20 cellular contexts compared by ENCODE assay signal in genomic region chr10:11866199-11866925, GRCh38. TPM values are rescaled to one million over a fixed set of nuclear protein-coding genes. Genes with fewer than 3 reads are reported as not detected.
A peak's percentile ranks its signal among the peaks of the same experiment; 100 is the strongest.
DNase-seq lines count a peak whose midpoint lies in the region; ATAC-seq and TF ChIP-seq lines count a peak whose summit lies in the region.
"Had no signal": no experiment of that assay in that cellular context is flagged by ENCODE, and none has a peak within 500 bp of the region (broad histone marks: within the 10 kb centered on the region; RNA-seq: fewer than 3 reads in every experiment).

No MANE protein-coding gene starts in this region.

- H3K4me1 ChIP-seq in H9 (ENCODE audit: insufficient read depth, low read length): no peaks in the 10 kb centered on the region
- peaks cover 0 to 10% (median 4%) of the 10 kb centered on the region in 4 donors for H3K4me1 ChIP-seq in right lobe of liver
- no peaks in the 10 kb centered on the region for H3K4me1 ChIP-seq in breast epithelium
- H3K4me1 ChIP-seq: HAP-1 had no signal

- WGBS in H9 (ENCODE audit: extremely low coverage, insufficient read length, low lambda C conversion rate): no CpG with 5 or more reads among the region's 18 CpGs
- 66% methylated on average over 10 of the region's 18 CpGs for WGBS in right lobe of liver (ENCODE audit: insufficient coverage, low coverage, low lambda C conversion rate, missing lambda C conversion rate)

- H2BK15ac ChIP-seq in H9 (ENCODE audit: low read depth, low read length): no peak overlapping the region

- POLR2A ChIA-PET in RWPE1 (lab: Yijun Ruan, JAX; ENCODE audit: low non-redundant PET): no interaction called here

- H3K36me3 Mint-ChIP-seq in H9 (ENCODE audit: insufficient read depth in 1 of 3, low read depth in 3 of 3) (peaks cover 0 to 9% (median 1%) of the 10 kb centered on the region in 3 experiments; a peak in 4 of 7 replicates), progenitor cell of endocrine pancreas (ENCODE audit: insufficient read depth) (peaks cover 28% of the 10 kb centered on the region)

- no peak for TF ChIP-seq POLR2A in right lobe of liver (IDR thresholded peaks at IDR 0.05)
- TF ChIP-seq POLR2A in breast epithelium (IDR thresholded peaks at IDR 0.05): no peak

- no peak overlapping the region for H2BK12ac ChIP-seq in H9 (ENCODE audit: insufficient read length, low read depth, low read length)

- no peak overlapping the region for H3K14ac ChIP-seq in H9 (ENCODE audit: insufficient read depth, low read length)

- no peak overlapping the region for H3T11ph ChIP-seq in H9 (ENCODE audit: low read length)

- intact Hi-C loops in right lobe of liver (cut with DNase I): no loop called here
- intact Hi-C loops in breast epithelium (cut with DNase I; ENCODE audit: low total_unique reads): no loop called here

- H3K79me1 ChIP-seq in H9 (ENCODE audit: insufficient read depth, low read depth, low read length, poor library complexity, severe bottlenecking): no peaks in the 10 kb centered on the region

- H3K4me3 Mint-ChIP-seq in H9 (no peak overlapping the region), progenitor cell of endocrine pancreas (ENCODE audit: low read depth) (no peak overlapping the region)

- H3K4me3 ChIP-seq in right lobe of liver (no peak overlapping the region), breast epithelium (no peak overlapping the region)
- H3K4me3 ChIP-seq: HAP-1 had no signal

- no peak overlapping the region for H4K8ac ChIP-seq in H9 (replicated peaks; ENCODE audit: insufficient read length, low read depth, low read length)

- H3K27me3 Mint-ChIP-seq in H9 (ENCODE audit: low read depth) (no peaks in the 10 kb centered on the region), progenitor cell of endocrine pancreas (no peaks in the 10 kb centered on the region)

- no peaks in the 10 kb centered on the region for H3K23me2 ChIP-seq in H9 (ENCODE audit: insufficient read length, low read depth, low read length, poor library complexity, severe bottlenecking)

- H3K4me2 ChIP-seq in H9 (ENCODE audit: insufficient read depth, insufficient read length, low read length): no peak overlapping the region
- H3K4me2 ChIP-seq: SK-N-SH had no signal

- H3K56ac ChIP-seq in H9 (ENCODE audit: insufficient read length, low read depth, low read length): no peak overlapping the region

- H3K9me3 ChIP-seq in H9 (ENCODE audit: control insufficient read depth, low read depth, low read length): no peaks in the 10 kb centered on the region
- no peaks in the 10 kb centered on the region for H3K9me3 ChIP-seq in right lobe of liver
- H3K9me3 ChIP-seq in breast epithelium: no peaks in the 10 kb centered on the region
- H3K9me3 ChIP-seq: HAP-1, SK-N-SH had no signal

- no peak overlapping the region for H3K4ac ChIP-seq in H9 (ENCODE audit: low read depth, low read length)

- no peak overlapping the region for H2AK5ac ChIP-seq in H9 (ENCODE audit: insufficient read length, low read length)

- CTCF ChIA-PET in RWPE1 (lab: Yijun Ruan, JAX): no interaction called here

- ATAC-seq in right lobe of liver: peak in 3 of 4 donors; percentile 29 to 77 (median 50)
- ATAC-seq in HG02642 (IDR thresholded peaks at IDR 0.05; ENCODE audit: poor library complexity, unreplicated experiment): no peak

- TF ChIP-seq CTCF in H9 (conservative IDR thresholded peaks at IDR 0.05) (no peak), RWPE1 (conservative IDR thresholded peaks at IDR 0.05; ENCODE audit: low read depth) (no peak), right lobe of liver (IDR thresholded peaks at IDR 0.05) (no peak), progenitor cell of endocrine pancreas (IDR thresholded peaks at IDR 0.05; ENCODE audit: unreplicated experiment) (no peak), breast epithelium (IDR thresholded peaks at IDR 0.05) (no peak)

- H3K36me3 ChIP-seq in right lobe of liver (peaks cover 0 to 57% (median 26%) of the 10 kb centered on the region in 4 donors), breast epithelium (no peaks in the 10 kb centered on the region)

- no peak overlapping the region for H3K27ac ChIP-seq in H9 (ENCODE audit: insufficient read length, low read depth, low read length)
- H3K27ac ChIP-seq in RWPE1: peak overlapping the region; percentile 49
- peak overlapping the region in 2 of 3 donors; percentile 2 to 11 for H3K27ac ChIP-seq in right lobe of liver
- H3K27ac ChIP-seq in breast epithelium: no peak overlapping the region
- H3K27ac ChIP-seq: HL-60 had no signal

- H3K23ac ChIP-seq in H9 (ENCODE audit: insufficient read length, low read depth, low read length): no peak overlapping the region

- no peak for DNase-seq in H9
- DNase-seq in RWPE1 (ENCODE audit: low spot score): no peak
- DNase-seq in right lobe of liver: no peak
- no peak for DNase-seq in progenitor cell of endocrine pancreas (ENCODE audit: low spot score, unreplicated experiment)
- DNase-seq in NK-92 treated with Interleukin-12 subunit alpha and Interleukin-12 subunit beta, amount 100 ng/mL, for 24 hours (lab: John Stamatoyannopoulos, UW): no peak
- DNase-seq in breast epithelium (ENCODE audit: low spot score in 2 of 2): no peak
- DNase-seq: ACHN, DMS 273 treated with DMSO at 0.1 percent for 48 hours, DND-41, IMR-90, NCI-H1417 treated with DMSO at 0.1 percent for 48 hours, NCI-H1930, NCI-H2171, NCI-H446 treated with DMSO at 0.1 percent for 48 hours, SHP77 treated with DMSO at 0.1 percent for 48 hours, SK-N-SH had no signal

- peaks cover 5 to 16% of the 10 kb centered on the region in 2 experiments for H3K4me1 Mint-ChIP-seq in H9
- H3K4me1 Mint-ChIP-seq in progenitor cell of endocrine pancreas (ENCODE audit: low read depth): no peaks in the 10 kb centered on the region

- H3K27ac Mint-ChIP-seq in H9 (peak overlapping the region in 2 of 3 experiments; percentile 65 to 67; a peak in 3 of 7 replicates), progenitor cell of endocrine pancreas (peak overlapping the region; percentile 41)

- no peaks in the 10 kb centered on the region for H3K79me2 ChIP-seq in H9 (ENCODE audit: insufficient read depth, low read length)

- H2BK20ac ChIP-seq in H9 (ENCODE audit: low read depth, low read length, poor library complexity, severe bottlenecking): no peak overlapping the region

- H4K5ac ChIP-seq in H9 (ENCODE audit: insufficient read length, low read depth, low read length): no peak overlapping the region

- no peak overlapping the region for H3K9ac ChIP-seq in H9 (ENCODE audit: extremely low read depth, insufficient read length, low read length)
- H3K9ac ChIP-seq: SK-N-SH had no signal

- H3K18ac ChIP-seq in H9 (ENCODE audit: insufficient read length, low read depth, low read length): no peak overlapping the region

- no peak overlapping the region for H2BK5ac ChIP-seq in H9 (ENCODE audit: insufficient read length, low read length)

- H2AFZ ChIP-seq in H9 (ENCODE audit: low read length): no peak overlapping the region

- no peak overlapping the region for H2BK120ac ChIP-seq in H9 (ENCODE audit: low read depth, low read length, poor library complexity, severe bottlenecking)

- H3K9me3 Mint-ChIP-seq in H9 (no peaks in the 10 kb centered on the region), progenitor cell of endocrine pancreas (ENCODE audit: low read depth) (no peaks in the 10 kb centered on the region)

- H4K91ac ChIP-seq in H9 (ENCODE audit: insufficient read length, low read depth, low read length): no peak overlapping the region

- no peaks in the 10 kb centered on the region for H4K20me1 ChIP-seq in H9 (ENCODE audit: control insufficient read depth, insufficient read depth, insufficient read length)

- H3K27me3 ChIP-seq in H9 (ENCODE audit: insufficient read depth, low read length) (no peaks in the 10 kb centered on the region), right lobe of liver (no peaks in the 10 kb centered on the region), breast epithelium (no peaks in the 10 kb centered on the region)

RNA-seq across cellular contexts. Expression of gene PROSER2, which starts 43.2 kb away (rescaled TPM):
- total RNA-seq in H9 (2021) (10.6 and 13.7 TPM in 2 replicates), right lobe of liver (10 to 100 TPM; 24.5 to 65.9 (median 26.8) TPM), progenitor cell of endocrine pancreas (18.8 and 19.0 TPM in 2 replicates), breast epithelium (1 to 10 TPM; 2.9 to 9.5 (median 8.5) TPM)
- total RNA-seq: OCI-LY7 had no signal

Comparison
In these comparisons a context has a peak if more than half of its experiments do, and no peak if none do; other contexts are left out.
1. H3K27ac ChIP-seq: peak in RWPE1 (single experiment) and right lobe of liver (2 of 3); none in H9 (single experiment) and breast epithelium (0 of 2).